11 cellular contexts compared by ENCODE assay signal in genomic region chr20:41150664-41151063, GRCh38. TPM values are rescaled to one million over a fixed set of nuclear protein-coding genes. Genes with fewer than 3 reads are reported as not detected.
A peak's percentile ranks its signal among the peaks of the same experiment; 100 is the strongest.
DNase-seq lines count a peak whose midpoint lies in the region; ATAC-seq, FAIRE-seq and TF ChIP-seq lines count a peak whose summit lies in the region.
"Had no signal": no experiment of that assay in that cellular context is flagged by ENCODE, and none has a peak within 500 bp of the region (broad histone marks: within the 10 kb centered on the region; RNA-seq: fewer than 3 reads in every experiment).

No MANE protein-coding gene starts in this region.

- H3K36me3 ChIP-seq in MM.1S (replicated peaks; ENCODE audit: insufficient read depth, low read length): no peaks in the 10 kb centered on the region
- H3K36me3 ChIP-seq: adrenal gland, tibial artery had no signal

- no peak overlapping the region for H3K4me3 ChIP-seq in MM.1S (ENCODE audit: low read length)
- H3K4me3 ChIP-seq: adrenal gland, tibial artery had no signal

- no peak for TF ChIP-seq POLR2A in GM12891 (IDR thresholded peaks at IDR 0.05; ENCODE audit: low read depth, low read length)

- H3F3A ChIP-seq in MM.1S (ENCODE audit: insufficient read depth, low read length): peaks cover 3% of the 10 kb centered on the region; the same call in 1 of the 2 replicates

- no peak for FAIRE-seq in GM12891 (lab: Jason Lieb, UNC)

- ATAC-seq in activated CD8-positive, alpha-beta memory T cell treated with anti-CD3 and anti-CD28 coated beads, Interleukin-2, amount 10 ng/mL, durations not matched to agents 7 days and 5 days: peak; percentile 52
- peak; percentile 51 for ATAC-seq in activated T-helper 17 cell treated with anti-CD3 and anti-CD28 coated beads, Interleukin-2, amount 50 U/mL, for 72 hours (replicated peaks)

- no peaks in the 10 kb centered on the region for H3K9me3 Mint-ChIP-seq in activated CD8-positive, alpha-beta memory T cell treated with anti-CD3 and anti-CD28 coated beads, Interleukin-2, amount 10 ng/mL, durations not matched to agents 7 days and 5 days (ENCODE audit: low read depth)
- no peaks in the 10 kb centered on the region for H3K9me3 Mint-ChIP-seq in activated T-helper 17 cell treated with anti-CD3 and anti-CD28 coated beads, Interleukin-2, amount 50 U/mL, for 72 hours

- TF ChIP-seq CTCF in MM.1S (IDR thresholded peaks at IDR 0.05; ENCODE audit: low read length): no peak

- H3K9me3 ChIP-seq in MM.1S (replicated peaks; ENCODE audit: insufficient read depth, low read length): no peaks in the 10 kb centered on the region
- H3K9me3 ChIP-seq: adrenal gland, tibial artery had no signal

- no peaks in the 10 kb centered on the region for H3K27me3 Mint-ChIP-seq in activated CD8-positive, alpha-beta memory T cell treated with anti-CD3 and anti-CD28 coated beads, Interleukin-2, amount 10 ng/mL, durations not matched to agents 7 days and 5 days
- H3K27me3 Mint-ChIP-seq in activated T-helper 17 cell treated with anti-CD3 and anti-CD28 coated beads, Interleukin-2, amount 50 U/mL, for 72 hours: no peaks in the 10 kb centered on the region

- peak overlapping the region; percentile 75 for H3K27ac Mint-ChIP-seq in activated CD8-positive, alpha-beta memory T cell treated with anti-CD3 and anti-CD28 coated beads, Interleukin-2, amount 10 ng/mL, durations not matched to agents 7 days and 5 days
- H3K27ac Mint-ChIP-seq in activated T-helper 17 cell treated with anti-CD3 and anti-CD28 coated beads, Interleukin-2, amount 50 U/mL, for 72 hours: peak overlapping the region; percentile 61

- H3K9me2 ChIP-seq in MM.1S (replicated peaks; ENCODE audit: insufficient read depth, low read length): no peaks in the 10 kb centered on the region

- no peak for DNase-seq in activated CD8-positive, alpha-beta memory T cell treated with anti-CD3 and anti-CD28 coated beads, Interleukin-2, amount 10 ng/mL, durations not matched to agents 7 days and 5 days
- no peak for DNase-seq in activated CD8-positive, alpha-beta memory T cell treated with anti-CD3 and anti-CD28 coated beads for 24 hours
- DNase-seq in kidney tubule cell (ENCODE audit: low spot score) (peak; percentile 30), MM.1S (no peak), GM12891 (ENCODE audit: insufficient read length, low spot score) (no peak), NCI-H82 treated with DMSO at 0.1 percent for 48 hours (lab: John Stamatoyannopoulos, UW; ENCODE audit: unreplicated experiment) (no peak)
- DNase-seq: adrenal gland, hippocampal formation, tibial artery had no signal

- H3K27ac ChIP-seq in temporal lobe (ENCODE audit: low read depth, low read length) (peak overlapping the region; percentile 17), MM.1S (ENCODE audit: low read length) (no peak overlapping the region)
- H3K27ac ChIP-seq: tibial artery had no signal

- no peaks in the 10 kb centered on the region for H4K20me1 ChIP-seq in MM.1S (ENCODE audit: insufficient read depth, low read length)

- no peaks in the 10 kb centered on the region for H3K27me3 ChIP-seq in MM.1S (replicated peaks; ENCODE audit: insufficient read depth, low read length)
- H3K27me3 ChIP-seq: adrenal gland, tibial artery had no signal

- CTCF ChIA-PET in activated CD8-positive, alpha-beta memory T cell treated with anti-CD3 and anti-CD28 coated beads, Interleukin-2, amount 10 ng/mL, durations not matched to agents 7 days and 5 days (lab: Charles Lee): interaction anchor here (1.6 to 13.2 kb wide), 3 partner anchors 12 to 22 kb away, joined by 4 to 114 read pairs (median 11); no protein-coding TSS in a partner anchor

- H3K9ac ChIP-seq in MM.1S (ENCODE audit: low read length): no peak overlapping the region

- no peak overlapping the region for H2AFZ ChIP-seq in MM.1S (ENCODE audit: low read length)

- H3K79me2 ChIP-seq in MM.1S (ENCODE audit: low read length): peaks cover 99% of the 10 kb centered on the region

- H3K4me2 ChIP-seq in MM.1S (ENCODE audit: low read depth, low read length): no peak overlapping the region

- peaks cover 15% of the 10 kb centered on the region for H3K4me1 ChIP-seq in MM.1S (ENCODE audit: low read length)

- H3K36me3 Mint-ChIP-seq in activated CD8-positive, alpha-beta memory T cell treated with anti-CD3 and anti-CD28 coated beads, Interleukin-2, amount 10 ng/mL, durations not matched to agents 7 days and 5 days: peaks cover 38% of the 10 kb centered on the region
- peaks cover 73% of the 10 kb centered on the region for H3K36me3 Mint-ChIP-seq in activated T-helper 17 cell treated with anti-CD3 and anti-CD28 coated beads, Interleukin-2, amount 50 U/mL, for 72 hours (ENCODE audit: low read depth)

- peaks cover 96% of the 10 kb centered on the region for H3K4me1 Mint-ChIP-seq in activated CD8-positive, alpha-beta memory T cell treated with anti-CD3 and anti-CD28 coated beads, Interleukin-2, amount 10 ng/mL, durations not matched to agents 7 days and 5 days
- peaks cover 75% of the 10 kb centered on the region for H3K4me1 Mint-ChIP-seq in activated T-helper 17 cell treated with anti-CD3 and anti-CD28 coated beads, Interleukin-2, amount 50 U/mL, for 72 hours

- no peak overlapping the region for H3K4me3 Mint-ChIP-seq in activated CD8-positive, alpha-beta memory T cell treated with anti-CD3 and anti-CD28 coated beads, Interleukin-2, amount 10 ng/mL, durations not matched to agents 7 days and 5 days
- H3K4me3 Mint-ChIP-seq in activated T-helper 17 cell treated with anti-CD3 and anti-CD28 coated beads, Interleukin-2, amount 50 U/mL, for 72 hours: peak overlapping the region; percentile 90

TF ChIP-seq in GM12891, 5 proteins besides CTCF, POLR2A, EP300 and RAD21:
- no peak for TF ChIP-seq SPI1 (IDR thresholded peaks at IDR 0.05; ENCODE audit: low read depth, low read length)
- no peak for TF ChIP-seq POLR2AphosphoS5 (IDR thresholded peaks at IDR 0.05; ENCODE audit: low read depth, low read length)
- TF ChIP-seq TAF1 (IDR thresholded peaks at IDR 0.05; ENCODE audit: low read depth, low read length): no peak
- no peak for TF ChIP-seq POU2F2 (IDR thresholded peaks at IDR 0.05; ENCODE audit: low read depth, low read length)
- TF ChIP-seq PAX5 (IDR thresholded peaks at IDR 0.05; ENCODE audit: insufficient read depth, low read length, severe bottlenecking): no peak

RNA-seq across cellular contexts. Expression of gene PLCG1, which starts 13.3 kb away (rescaled TPM):
- 100 to 1,000 TPM; 201 to 337 TPM for total RNA-seq in activated CD8-positive, alpha-beta memory T cell treated with anti-CD3 and anti-CD28 coated beads, Interleukin-2, amount 10 ng/mL, durations not matched to agents 7 days and 5 days
- 100 to 1,000 TPM; 184 to 628 TPM for total RNA-seq in activated T-helper 17 cell treated with anti-CD3 and anti-CD28 coated beads, Interleukin-2, amount 50 U/mL, for 72 hours
- 82.1 TPM for total RNA-seq in temporal lobe
- polyA plus RNA-seq in GM12891 (2012; ENCODE audit: low read depth, missing spikeins): 70.7 TPM
